Comparison of ENCODE assay signal across 10 cellular contexts in genomic region chr1:218585565-218586184, GRCh38.
DNase-seq lines count a peak whose midpoint lies in the region; ATAC-seq and TF ChIP-seq lines count a peak whose summit lies in the region.
"Had no signal": no experiment of that assay in that cellular context is flagged by ENCODE, and none has a peak within 500 bp of the region (broad histone marks: within the 10 kb centered on the region; RNA-seq: fewer than 3 reads in every experiment).

No MANE protein-coding gene starts in this region.

- H3K4me2 ChIP-seq in PC-9 = peak overlapping the region; percentile 69

- H3K27ac Mint-ChIP-seq in CD8-positive, alpha-beta T cell = no peak overlapping the region

- H3K4me3 ChIP-seq in H7 (ENCODE audit: insufficient read depth, low read depth, low read length) (no peak overlapping the region), PC-9 (no peak overlapping the region), ovary (no peak overlapping the region)
- H3K4me3 ChIP-seq in CD8-positive, alpha-beta T cell (ENCODE audit: low read depth, low read length) = no peak overlapping the region
- H3K4me3 ChIP-seq: gastrocnemius medialis had no signal

- H3K9me2 ChIP-seq in PC-9 (ENCODE audit: insufficient read depth) = no peaks in the 10 kb centered on the region

- intact Hi-C loops in PC-9 (cut with micrococcal nuclease; ENCODE audit: unreplicated experiment) (loop anchor here (1.0 to 10.0 kb wide), 12 partner anchors 48 to 1227 kb away; partner anchors contain the start of gene TGFB2), ovary (cut with DNase I) (no loop called here)
- intact Hi-C loops in CD8-positive, alpha-beta T cell (cut with DNase I, micrococcal nuclease) = no loop called here

- BruUV-seq in PC-9 (replicated peaks; lab: Mats Ljungman, UMichigan) = no TSS peak

- no peaks in the 10 kb centered on the region for H4K20me1 ChIP-seq in PC-9 (ENCODE audit: insufficient read depth)

- TF ChIP-seq CTCF in PC-9 (conservative IDR thresholded peaks at IDR 0.05) (no peak), ovary (IDR thresholded peaks at IDR 0.05) (no peak)
- TF ChIP-seq CTCF in CD8-positive, alpha-beta T cell (IDR thresholded peaks at IDR 0.05) = no peak

- CTCF ChIA-PET in PC-9 (lab: Charles Lee) = no interaction called here
- CTCF ChIA-PET in CD8-positive, alpha-beta T cell (lab: Charles Lee) = no interaction called here

- TF ChIP-seq EP300 in ovary (IDR thresholded peaks at IDR 0.05) = no peak

- H3K36me3 Mint-ChIP-seq in CD8-positive, alpha-beta T cell = no peaks in the 10 kb centered on the region

- H3K27me3 Mint-ChIP-seq in CD8-positive, alpha-beta T cell (ENCODE audit: low read depth) = peaks cover 10% of the 10 kb centered on the region

- peaks cover 16% of the 10 kb centered on the region; the same call in 1 of the 2 replicates for H3F3A ChIP-seq in PC-9 (ENCODE audit: insufficient read depth, low read depth)

- H3K27me3 ChIP-seq in H7 (ENCODE audit: control insufficient read depth, insufficient read depth, low read length) (no peaks in the 10 kb centered on the region), PC-9 (ENCODE audit: insufficient read depth, low read depth) (no peaks in the 10 kb centered on the region), ovary (no peaks in the 10 kb centered on the region)
- no peaks in the 10 kb centered on the region for H3K27me3 ChIP-seq in CD8-positive, alpha-beta T cell (ENCODE audit: insufficient read depth, low read length)
- H3K27me3 ChIP-seq: gastrocnemius medialis had no signal

- peak; percentile 58 for DNase-seq in H7
- DNase-seq in PC-9 = peak; percentile 63 to 91
- peak; percentile 25 for DNase-seq in fibroblast of gingiva (ENCODE audit: low read depth)
- DNase-seq in renal cortical epithelial cell (ENCODE audit: low read depth) = peak; percentile 42
- DNase-seq in ovary = no peak
- no peak for DNase-seq in NCI-H524 treated with DMSO at 0.1 percent for 48 hours (lab: John Stamatoyannopoulos, UW)
- DNase-seq in CD8-positive, alpha-beta T cell = no peak
- DNase-seq: activated CD4-positive, alpha-beta T cell treated with anti-CD3 and anti-CD28 coated beads, Interleukin-2, amount 50 U/mL, for 48 hours; gastrocnemius medialis had no signal

- WGBS in ovary, 3 donors = 58 to 78% (median 77%) methylated on average over 9 of the region's 9 CpGs

- H3K9me3 ChIP-seq in PC-9 (ENCODE audit: insufficient read depth, low read depth) = peaks cover 26% of the 10 kb centered on the region
- no peaks in the 10 kb centered on the region for H3K9me3 ChIP-seq in ovary
- H3K9me3 ChIP-seq in CD8-positive, alpha-beta T cell (ENCODE audit: low read length) = no peaks in the 10 kb centered on the region
- H3K9me3 ChIP-seq: gastrocnemius medialis had no signal

- H3K9me3 Mint-ChIP-seq in CD8-positive, alpha-beta T cell = peaks cover 3% of the 10 kb centered on the region

- no peaks in the 10 kb centered on the region for H3K4me1 Mint-ChIP-seq in CD8-positive, alpha-beta T cell (ENCODE audit: low read depth)

- TF ChIP-seq POLR2A in ovary (IDR thresholded peaks at IDR 0.05) = no peak

- H3K4me1 ChIP-seq in PC-9 (replicated peaks; ENCODE audit: insufficient read depth) (peaks cover 22% of the 10 kb centered on the region), ovary (ENCODE audit: insufficient read depth) (no peaks in the 10 kb centered on the region)
- no peaks in the 10 kb centered on the region for H3K4me1 ChIP-seq in CD8-positive, alpha-beta T cell (ENCODE audit: insufficient read depth, low read length)

- ATAC-seq in HG03460 (IDR thresholded peaks at IDR 0.05; ENCODE audit: unreplicated experiment) = no peak
- no peak for ATAC-seq in CD8-positive, alpha-beta T cell
- ATAC-seq: gastrocnemius medialis had no signal

- POLR2A ChIA-PET in PC-9 (lab: Charles Lee; ENCODE audit: unreplicated experiment) = interaction anchor here (0.5 to 0.7 kb wide), 6 partner anchors 30 to 242 kb away, joined by 3 to 10 read pairs (median 4); no protein-coding TSS in a partner anchor
- POLR2A ChIA-PET in CD8-positive, alpha-beta T cell (lab: Charles Lee) = no interaction called here

- no peak overlapping the region for H3K4me3 Mint-ChIP-seq in CD8-positive, alpha-beta T cell

- H2AFZ ChIP-seq in PC-9 = peak overlapping the region; percentile 61

- H3K79me2 ChIP-seq in PC-9 (ENCODE audit: low read depth) = no peaks in the 10 kb centered on the region

- peak overlapping the region; percentile 67 for H3K27ac ChIP-seq in PC-9
- H3K27ac ChIP-seq in ovary = no peak overlapping the region
- H3K27ac ChIP-seq in CD8-positive, alpha-beta T cell (ENCODE audit: low read depth, low read length) = no peak overlapping the region
- H3K27ac ChIP-seq: gastrocnemius medialis had no signal

- no peaks in the 10 kb centered on the region for H3K36me3 ChIP-seq in H7 (replicated peaks; ENCODE audit: control insufficient read depth, insufficient read depth, low read length)
- no peaks in the 10 kb centered on the region for H3K36me3 ChIP-seq in PC-9 (ENCODE audit: low read depth)
- H3K36me3 ChIP-seq in ovary = no peaks in the 10 kb centered on the region
- no peaks in the 10 kb centered on the region for H3K36me3 ChIP-seq in CD8-positive, alpha-beta T cell (ENCODE audit: insufficient read depth, low read length)
- H3K36me3 ChIP-seq: gastrocnemius medialis had no signal

Comparison
In these comparisons a context has a peak if more than half of its experiments do, and no peak if none do; other contexts are left out.
1. DNase-seq: peak in H7 (single experiment), PC-9 (2 of 2), fibroblast of gingiva (single experiment) and renal cortical epithelial cell (single experiment); none in ovary (0 of 5), NCI-H524 treated with DMSO at 0.1 percent for 48 hours (single experiment) and CD8-positive, alpha-beta T cell (0 of 7).